Comparison of ENCODE assay signal across 17 cellular contexts in the genomic region with DNA sequence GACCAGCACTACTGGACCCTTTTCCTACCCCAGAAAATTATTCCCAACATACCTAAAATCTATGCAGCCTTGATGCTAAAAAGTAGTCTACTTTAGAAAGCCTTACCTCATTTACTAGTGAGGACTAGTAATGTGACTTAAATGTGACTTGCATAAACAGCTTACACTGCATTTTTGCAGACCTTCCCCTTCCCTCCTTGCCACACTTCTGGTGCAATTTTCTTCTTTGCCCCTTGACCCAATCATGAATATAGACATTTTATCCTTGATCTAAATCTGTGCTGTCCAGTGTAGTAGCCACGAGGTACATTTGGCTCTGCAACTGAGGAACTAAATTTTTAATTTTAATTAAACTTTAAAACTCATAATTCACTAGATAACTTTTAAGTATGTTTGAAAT. TPM values are rescaled to one million over a fixed set of nuclear protein-coding genes. Genes with fewer than 3 reads are reported as not detected.
DNase-seq lines count a peak whose midpoint lies in the region; ATAC-seq, FAIRE-seq and TF ChIP-seq lines count a peak whose summit lies in the region.
"Had no signal": no experiment of that assay in that cellular context is flagged by ENCODE, and none has a peak within 500 bp of the region (broad histone marks: within the 10 kb centered on the region; RNA-seq: fewer than 3 reads in every experiment).

No MANE protein-coding gene starts in this region.

- no peaks in the 10 kb centered on the region for H3K9me2 ChIP-seq in Loucy (replicated peaks; ENCODE audit: low read depth, low read length)
- H3K9me2 ChIP-seq: SK-N-SH had no signal

- intact Hi-C loops in activated naive CD4-positive, alpha-beta T cell treated with anti-CD3 and anti-CD28 coated beads for 36 hours (cut with micrococcal nuclease), result loop anchor here (1.0 to 10.0 kb wide), 5 partner anchors 222 to 760 kb away; a partner anchor contains a TSS

- H3K4me1 Mint-ChIP-seq in activated naive CD4-positive, alpha-beta T cell treated with anti-CD3 and anti-CD28 coated beads for 36 hours (ENCODE audit: low read depth), result peaks cover 65% of the 10 kb centered on the region
- peaks cover 59% of the 10 kb centered on the region for H3K4me1 Mint-ChIP-seq in stimulated activated naive CD8-positive, alpha-beta T cell treated with anti-CD3 and anti-CD28 coated beads, Interleukin-15, amount 100 ng/mL, for 72 hours

- H3K9ac ChIP-seq in Loucy (ENCODE audit: low read depth, low read length, poor library complexity, severe bottlenecking), result peak overlapping the region; percentile 22
- peak overlapping the region; percentile 97 for H3K9ac ChIP-seq in adipocyte (ENCODE audit: low read length)

- CTCF ChIA-PET in activated naive CD4-positive, alpha-beta T cell treated with anti-CD3 and anti-CD28 coated beads for 36 hours (lab: Charles Lee), result interaction anchor here (0.8 kb wide), 1 partner anchor 9 kb away, joined by 7 read pairs; no protein-coding TSS in a partner anchor

- H3K4me2 ChIP-seq in Loucy (ENCODE audit: low read depth, low read length, poor library complexity, severe bottlenecking), result peak overlapping the region; percentile 77

- H3K4me3 Mint-ChIP-seq in activated naive CD4-positive, alpha-beta T cell treated with anti-CD3 and anti-CD28 coated beads for 36 hours, result no peak overlapping the region
- H3K4me3 Mint-ChIP-seq in stimulated activated naive CD8-positive, alpha-beta T cell treated with anti-CD3 and anti-CD28 coated beads, Interleukin-15, amount 100 ng/mL, for 72 hours, result peak overlapping the region; percentile 48 to 49

- H3F3A ChIP-seq in Loucy (ENCODE audit: low read depth), result no peaks in the 10 kb centered on the region

- H3K9me3 ChIP-seq in Loucy (ENCODE audit: insufficient read depth, low read depth, low read length) (no peaks in the 10 kb centered on the region), adipocyte (ENCODE audit: control insufficient read depth, low read length) (no peaks in the 10 kb centered on the region), HAP-1 (no peaks in the 10 kb centered on the region)
- H3K9me3 ChIP-seq: SK-N-SH, vagina had no signal

- no peaks in the 10 kb centered on the region for H3K27me3 ChIP-seq in Loucy (ENCODE audit: insufficient read depth, low read length, poor library complexity, severe bottlenecking)
- H3K27me3 ChIP-seq in adipocyte (replicated peaks; ENCODE audit: control insufficient read depth, insufficient read depth, low read length), result no peaks in the 10 kb centered on the region
- no peaks in the 10 kb centered on the region for H3K27me3 ChIP-seq in HAP-1 (ENCODE audit: low read depth)
- H3K27me3 ChIP-seq: vagina had no signal

- peaks cover 12% of the 10 kb centered on the region for H3K36me3 Mint-ChIP-seq in activated naive CD4-positive, alpha-beta T cell treated with anti-CD3 and anti-CD28 coated beads for 36 hours (ENCODE audit: low read depth)

- H3K36me3 ChIP-seq in Loucy (ENCODE audit: insufficient read depth, low read length) (peaks cover 1% of the 10 kb centered on the region; the same call in 1 of the 2 replicates), adipocyte (ENCODE audit: control insufficient read depth, insufficient read depth, low read length, severe bottlenecking) (peaks cover 25% of the 10 kb centered on the region), HAP-1 (replicated peaks) (peaks cover 6% of the 10 kb centered on the region; the same call in 1 of the 2 replicates)
- H3K36me3 ChIP-seq: vagina had no signal

- H3K9me3 Mint-ChIP-seq in activated naive CD4-positive, alpha-beta T cell treated with anti-CD3 and anti-CD28 coated beads for 36 hours, result no peaks in the 10 kb centered on the region
- no peaks in the 10 kb centered on the region for H3K9me3 Mint-ChIP-seq in stimulated activated naive CD8-positive, alpha-beta T cell treated with anti-CD3 and anti-CD28 coated beads, Interleukin-15, amount 100 ng/mL, for 72 hours

- H3K27ac Mint-ChIP-seq in activated naive CD4-positive, alpha-beta T cell treated with anti-CD3 and anti-CD28 coated beads for 36 hours, result peak overlapping the region; percentile 74
- H3K27ac Mint-ChIP-seq in stimulated activated naive CD8-positive, alpha-beta T cell treated with anti-CD3 and anti-CD28 coated beads, Interleukin-15, amount 100 ng/mL, for 72 hours, result peak overlapping the region in 1 of 2 donors; percentile 49

- no peak for DNase-seq in activated naive CD4-positive, alpha-beta T cell treated with anti-CD3 and anti-CD28 coated beads for 36 hours
- DNase-seq in activated naive CD4-positive, alpha-beta T cell treated with Interleukin-2 at 50 U/mL for 16 hours, result no peak
- DNase-seq in adipocyte (ENCODE audit: low read depth) (no peak), HAP-1 (ENCODE audit: low spot score in 2 of 2) (no peak), NCI-H446 (lab: John Stamatoyannopoulos, UW) (no peak), H54 (ENCODE audit: insufficient read length, low spot score) (no peak)
- DNase-seq in stimulated activated naive CD8-positive, alpha-beta T cell treated with anti-CD3 and anti-CD28 coated beads, Interleukin-15, amount 100 ng/mL, for 72 hours, result no peak
- DNase-seq: activated CD4-positive, alpha-beta T cell treated with anti-CD3 and anti-CD28 coated beads, Interleukin-2, amount 50 U/mL, for 1 hour; activated gamma-delta T cell; cortex of kidney; left ventricle myocardium superior; NCI-H2029 had no signal

- H3K27me3 Mint-ChIP-seq in activated naive CD4-positive, alpha-beta T cell treated with anti-CD3 and anti-CD28 coated beads for 36 hours (ENCODE audit: low read depth), result no peaks in the 10 kb centered on the region
- H3K27me3 Mint-ChIP-seq in stimulated activated naive CD8-positive, alpha-beta T cell treated with anti-CD3 and anti-CD28 coated beads, Interleukin-15, amount 100 ng/mL, for 72 hours, result no peaks in the 10 kb centered on the region

- no peak for TF ChIP-seq POLR2A in H54 (IDR thresholded peaks at IDR 0.05; ENCODE audit: low read depth, low read length)

- peaks cover 83% of the 10 kb centered on the region for H3K79me2 ChIP-seq in Loucy (ENCODE audit: insufficient read depth, low read length)

- in situ Hi-C loops in HAP-1 (cut with MboI; ENCODE audit: low sequenced_read_pairs), result loop anchor here (10.0 to 25.0 kb wide), 2 partner anchors 128 to 220 kb away; partner anchors contain the start of genes NKAPL, ZKSCAN4 and ZSCAN26

- no peak for TF ChIP-seq CTCF in Loucy (conservative IDR thresholded peaks at IDR 0.05; ENCODE audit: low read length)

- no peak for FAIRE-seq in H54 (lab: Jason Lieb, UNC)
- FAIRE-seq: D721Med, TTC549 had no signal

- H3K4me3 ChIP-seq in Loucy (ENCODE audit: low read length, poor library complexity, severe bottlenecking), result peak overlapping the region; percentile 96
- no peak overlapping the region for H3K4me3 ChIP-seq in adipocyte (ENCODE audit: low read length)
- H3K4me3 ChIP-seq in HAP-1, result no peak overlapping the region
- H3K4me3 ChIP-seq: vagina had no signal

- no peak for ATAC-seq in stimulated activated naive CD8-positive, alpha-beta T cell treated with anti-CD3 and anti-CD28 coated beads, Interleukin-15, amount 100 ng/mL, for 72 hours
- ATAC-seq: left ventricle myocardium superior had no signal

- no peak overlapping the region for H2AFZ ChIP-seq in Loucy (ENCODE audit: low read length)

- H3K4me1 ChIP-seq in Loucy (ENCODE audit: insufficient read depth, low read length, poor library complexity, severe bottlenecking) (peaks cover 52% of the 10 kb centered on the region), adipocyte (ENCODE audit: control insufficient read depth, insufficient read depth, low read length) (peaks cover 30% of the 10 kb centered on the region), HAP-1 (peaks cover 12% of the 10 kb centered on the region)

- peaks cover 22% of the 10 kb centered on the region for H4K20me1 ChIP-seq in Loucy (ENCODE audit: insufficient read depth, low read length, poor library complexity, severe bottlenecking)

RNA-seq across cellular contexts. Expression of gene ZKSCAN8, which starts 7.0 kb away (rescaled TPM):
- total RNA-seq in activated naive CD4-positive, alpha-beta T cell treated with anti-CD3 and anti-CD28 coated beads for 36 hours, result 10 to 100 TPM; 14.8 to 15.0 TPM

RNA-seq across cellular contexts. Expression of gene ZSCAN16, which starts 10.3 kb away (rescaled TPM):
- total RNA-seq in activated naive CD4-positive, alpha-beta T cell treated with anti-CD3 and anti-CD28 coated beads for 36 hours, result 1 to 10 TPM; 2.3 TPM

RNA-seq across cellular contexts. Expression of gene ZNF165, which starts 54.3 kb away (rescaled TPM):
- 1 to 10 TPM; 6.1 to 6.5 TPM for total RNA-seq in activated naive CD4-positive, alpha-beta T cell treated with anti-CD3 and anti-CD28 coated beads for 36 hours
